ENCODE assay signal across 13 cellular contexts in the genomic region with DNA sequence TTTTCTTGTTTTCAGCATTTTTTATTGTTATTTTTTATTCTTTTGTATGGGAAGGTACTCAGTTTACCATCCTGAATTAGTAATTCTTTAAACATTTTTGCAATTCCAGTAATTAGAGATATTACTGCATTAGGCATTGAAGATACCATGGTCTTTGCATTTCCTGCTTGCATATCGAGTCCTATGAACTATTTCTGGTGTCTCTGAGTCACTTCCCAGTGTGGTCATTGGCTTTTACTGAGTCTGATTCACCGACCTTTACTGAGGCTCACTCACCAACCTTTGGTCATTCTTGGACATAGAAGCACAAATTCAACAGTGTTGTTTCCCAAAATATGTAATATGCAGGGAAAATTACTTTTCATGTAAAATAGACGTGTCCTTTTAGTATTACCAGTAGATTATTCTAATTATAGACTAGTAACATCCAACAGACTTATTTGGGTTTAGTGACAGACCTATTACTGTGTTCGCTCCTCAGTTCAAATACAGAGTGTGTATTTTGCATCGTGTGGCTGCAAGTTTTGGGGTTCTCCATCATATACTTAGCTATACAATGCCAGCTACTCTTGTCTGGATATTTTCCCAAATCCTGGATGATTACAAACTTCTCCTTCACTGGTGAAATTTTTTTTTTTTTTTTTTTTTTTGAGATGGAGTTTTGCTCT.
DNase-seq lines count a peak whose midpoint lies in the region; ATAC-seq, FAIRE-seq and TF ChIP-seq lines count a peak whose summit lies in the region.
"Had no signal": no experiment of that assay in that cellular context is flagged by ENCODE, and none has a peak within 500 bp of the region (broad histone marks: within the 10 kb centered on the region; RNA-seq: fewer than 3 reads in every experiment).

No MANE protein-coding gene starts in this region.

- peak; percentile 88 for DNase-seq in A172 (ENCODE audit: low spot score)
- DNase-seq in H54 (ENCODE audit: insufficient read length, low spot score) = peak; percentile 72
- no peak for DNase-seq in RWPE2 (ENCODE audit: low spot score)
- peak; percentile 74 for DNase-seq in fibroblast of villous mesenchyme (ENCODE audit: low read depth)
- DNase-seq in NCI-H1092 (lab: John Stamatoyannopoulos, UW) = no peak
- DNase-seq in hepatocyte (ENCODE audit: low spot score) = no peak
- DNase-seq in head of caudate nucleus = no peak
- DNase-seq: activated CD4-positive, alpha-beta T cell treated with anti-CD3 and anti-CD28 coated beads, Interleukin-2, amount 10 ng/mL, durations not matched to agents 7 days and 5 days; adrenal gland; RPMI8226 had no signal

- TF ChIP-seq CTCF in RWPE2 (IDR thresholded peaks at IDR 0.05; ENCODE audit: poor library complexity, severe bottlenecking) (no peak), fibroblast of villous mesenchyme (IDR thresholded peaks at IDR 0.05; ENCODE audit: insufficient read depth, low read depth, low read length) (no peak), hepatocyte (IDR thresholded peaks at IDR 0.05; ENCODE audit: poor library complexity) (no peak)

- H3K79me2 ChIP-seq in hepatocyte = no peaks in the 10 kb centered on the region

- H3K27me3 ChIP-seq in RWPE2 (ENCODE audit: insufficient read depth, poor library complexity, severe bottlenecking) = no peaks in the 10 kb centered on the region
- no peaks in the 10 kb centered on the region for H3K27me3 ChIP-seq in hepatocyte
- H3K27me3 ChIP-seq: adrenal gland had no signal

- peaks cover 19% of the 10 kb centered on the region for H3K4me1 ChIP-seq in RWPE2 (ENCODE audit: insufficient read depth, poor library complexity, severe bottlenecking)
- H3K4me1 ChIP-seq in hepatocyte (ENCODE audit: insufficient read depth) = no peaks in the 10 kb centered on the region
- H3K4me1 ChIP-seq: adrenal gland had no signal

- no peaks in the 10 kb centered on the region for H3K9me2 ChIP-seq in hepatocyte (replicated peaks; ENCODE audit: insufficient read depth)

- peak; percentile 99 for ATAC-seq in RWPE2 (ENCODE audit: low read depth)
- ATAC-seq in GM19023 (IDR thresholded peaks at IDR 0.05; ENCODE audit: unreplicated experiment) = no peak

- H3K9me3 ChIP-seq in RWPE2 (ENCODE audit: severe bottlenecking) (no peaks in the 10 kb centered on the region), hepatocyte (ENCODE audit: low read depth) (no peaks in the 10 kb centered on the region)
- H3K9me3 ChIP-seq: adrenal gland had no signal

- no peak for FAIRE-seq in H54 (lab: Jason Lieb, UNC)
- FAIRE-seq: GM18507 had no signal

- intact Hi-C loops in head of caudate nucleus (cut with DNase I) = no loop called here

- no peak overlapping the region for H2AFZ ChIP-seq in hepatocyte

- no peak overlapping the region for H3K4me2 ChIP-seq in hepatocyte

- H3K4me3 ChIP-seq in RWPE2 (ENCODE audit: severe bottlenecking) (no peak overlapping the region), fibroblast of villous mesenchyme (ENCODE audit: low read depth, low read length) (no peak overlapping the region), hepatocyte (no peak overlapping the region)
- H3K4me3 ChIP-seq: adrenal gland had no signal

- peak overlapping the region; percentile 75 for H3K27ac ChIP-seq in RWPE2 (ENCODE audit: poor library complexity, severe bottlenecking)
- H3K27ac ChIP-seq in hepatocyte = no peak overlapping the region
- H3K27ac ChIP-seq: adrenal gland, C4-2B had no signal

- 81% methylated on average over 5 of the region's 5 CpGs for WGBS in hepatocyte (ENCODE audit: low lambda C conversion rate, missing lambda C conversion rate)

- TF ChIP-seq POLR2A in H54 (IDR thresholded peaks at IDR 0.05; ENCODE audit: low read depth, low read length) = no peak

- no peaks in the 10 kb centered on the region for H4K20me1 ChIP-seq in hepatocyte (ENCODE audit: insufficient read depth, poor library complexity, severe bottlenecking)

- H3K36me3 ChIP-seq in RWPE2 (ENCODE audit: low read depth) = no peaks in the 10 kb centered on the region
- no peaks in the 10 kb centered on the region for H3K36me3 ChIP-seq in hepatocyte (replicated peaks; ENCODE audit: insufficient read depth, low read depth)
- H3K36me3 ChIP-seq: adrenal gland had no signal

Comparison
In these comparisons a context has a peak if more than half of its experiments do, and no peak if none do; other contexts are left out.
1. DNase-seq: peak in A172 (single experiment), H54 (single experiment) and fibroblast of villous mesenchyme (single experiment); none in RWPE2 (single experiment), NCI-H1092 (single experiment), hepatocyte (single experiment) and head of caudate nucleus (0 of 42).